Comparison of ENCODE assay signal across 10 cellular contexts in genomic region chr7:74586258-74587200, GRCh38.
DNase-seq lines count a peak whose midpoint lies in the region; ATAC-seq, FAIRE-seq and TF ChIP-seq lines count a peak whose summit lies in the region.
"Had no signal": no experiment of that assay in that cellular context is flagged by ENCODE, and none has a peak within 500 bp of the region (broad histone marks: within the 10 kb centered on the region; RNA-seq: fewer than 3 reads in every experiment).

No MANE protein-coding gene starts in this region.

- no peak for TF ChIP-seq CTCF in cardiac fibroblast (IDR thresholded peaks at IDR 0.05; ENCODE audit: low read depth, low read length)
- no peak for TF ChIP-seq CTCF in lower lobe of right lung (IDR thresholded peaks at IDR 0.05)
- TF ChIP-seq CTCF in thoracic aorta (IDR thresholded peaks at IDR 0.05), result no peak

- FAIRE-seq in HTR-8/SVneo (lab: Jason Lieb, UNC), result no peak
- FAIRE-seq: pancreas had no signal

- H3K27me3 ChIP-seq in HUES48 (ENCODE audit: control insufficient read depth, insufficient read depth, low read length), result no peaks in the 10 kb centered on the region
- no peaks in the 10 kb centered on the region for H3K27me3 ChIP-seq in lower lobe of right lung (ENCODE audit: low read depth)
- H3K27me3 ChIP-seq in thoracic aorta (replicated peaks; ENCODE audit: insufficient read depth), result no peaks in the 10 kb centered on the region
- H3K27me3 ChIP-seq: pancreas had no signal

- DNase-seq in cardiac fibroblast (ENCODE audit: low read depth in 2 of 2) (peak; percentile 23 to 25), lower lobe of right lung (no peak), thoracic aorta (ENCODE audit: low spot score) (no peak), NCI-H1048 (lab: John Stamatoyannopoulos, UW) (no peak), activated T-cell treated with anti-CD3 and anti-CD28 coated beads for 4 hours (no peak), HTR-8/SVneo (ENCODE audit: insufficient read length, low spot score) (no peak)
- no peak for DNase-seq in activated CD4-positive, alpha-beta T cell treated with anti-CD3 and anti-CD28 coated beads for 4 hours
- DNase-seq: NK-92 treated with Interleukin-12 subunit alpha and Interleukin-12 subunit beta, amount 100 ng/mL, for 24 hours had no signal

- peak overlapping the region; percentile 1 for H3K27ac ChIP-seq in HUES48 (ENCODE audit: low read depth, low read length)
- H3K27ac ChIP-seq in lower lobe of right lung, result peak overlapping the region; percentile 56
- H3K27ac ChIP-seq in thoracic aorta, result peak overlapping the region; percentile 34 to 46

- H3K4me1 ChIP-seq in HUES48 (ENCODE audit: control insufficient read depth, insufficient read depth, low read length), result peaks cover 3% of the 10 kb centered on the region; the same call in 1 of the 2 replicates
- peaks cover 18% of the 10 kb centered on the region for H3K4me1 ChIP-seq in lower lobe of right lung
- peaks cover 5 to 11% of the 10 kb centered on the region in 2 donors for H3K4me1 ChIP-seq in thoracic aorta (ENCODE audit: control insufficient read depth in 1 of 2, low read depth in 2 of 2)

- H3K9ac ChIP-seq in HUES48 (ENCODE audit: low read depth, low read length), result no peak overlapping the region

- intact Hi-C loops in lower lobe of right lung (cut with DNase I), result no loop called here

- ATAC-seq in lower lobe of right lung (no peak), thoracic aorta (ENCODE audit: insufficient number of reproducible peaks, low FRiP score, low read depth) (no peak)

- H3K9me3 ChIP-seq in HUES48 (ENCODE audit: control insufficient read depth, insufficient read depth, low read length) (no peaks in the 10 kb centered on the region), lower lobe of right lung (no peaks in the 10 kb centered on the region), thoracic aorta (no peaks in the 10 kb centered on the region)
- H3K9me3 ChIP-seq: pancreas had no signal

- no peak overlapping the region for H3K4me3 ChIP-seq in HUES48 (ENCODE audit: low read depth, low read length)
- no peak overlapping the region for H3K4me3 ChIP-seq in cardiac fibroblast (replicated peaks in 1 of 2; ENCODE audit: low read depth in 2 of 2, low read length in 2 of 2)
- H3K4me3 ChIP-seq in lower lobe of right lung, result no peak overlapping the region
- H3K4me3 ChIP-seq in thoracic aorta, result no peak overlapping the region
- H3K4me3 ChIP-seq: pancreas had no signal

- H3K36me3 ChIP-seq in HUES48 (ENCODE audit: control insufficient read depth, insufficient read depth, low read length) (peaks cover 12% of the 10 kb centered on the region), lower lobe of right lung (peaks cover 7% of the 10 kb centered on the region), thoracic aorta (no peaks in the 10 kb centered on the region)

Comparison
In these comparisons a context has a peak if more than half of its experiments do, and no peak if none do; other contexts are left out.
1. H3K27ac ChIP-seq: peak in every context shown above with its lines; median percentile 56 in lower lobe of right lung; 40 in thoracic aorta; 1 in HUES48.
2. DNase-seq: peak in cardiac fibroblast (2 of 2); none in lower lobe of right lung (single experiment), thoracic aorta (single experiment), NCI-H1048 (single experiment), activated CD4-positive, alpha-beta T cell treated with anti-CD3 and anti-CD28 coated beads for 4 hours (0 of 2), activated T-cell treated with anti-CD3 and anti-CD28 coated beads for 4 hours (single experiment) and HTR-8/SVneo (single experiment).